9 cellular contexts compared by ENCODE assay signal in genomic region chr10:72322280-72323058, GRCh38. TPM values are rescaled to one million over a fixed set of nuclear protein-coding genes. Genes with fewer than 3 reads are reported as not detected.
DNase-seq lines count a peak whose midpoint lies in the region; ATAC-seq and TF ChIP-seq lines count a peak whose summit lies in the region.
"Had no signal": no experiment of that assay in that cellular context is flagged by ENCODE, and none has a peak within 500 bp of the region (broad histone marks: within the 10 kb centered on the region; RNA-seq: fewer than 3 reads in every experiment).

No MANE protein-coding gene starts in this region.

- CTCF ChIA-PET in A673 (lab: Charles Lee) (no interaction called here), OCI-LY7 (lab: Charles Lee; ENCODE audit: unreplicated experiment) (interaction anchor here (0.6 to 2.4 kb wide), 6 partner anchors 11 to 64 kb away, joined by 3 to 7 read pairs (median 4); partner anchors contain the start of gene DDIT4)

- H3K4me3 ChIP-seq in A673 (ENCODE audit: low read depth, low read length, poor library complexity, severe bottlenecking): no peak overlapping the region
- H3K4me3 ChIP-seq in OCI-LY7 (ENCODE audit: low read depth, low read length, poor library complexity, severe bottlenecking): no peak overlapping the region
- no peak overlapping the region for H3K4me3 ChIP-seq in HAP-1

- ATAC-seq in HG03521 (IDR thresholded peaks at IDR 0.05; ENCODE audit: unreplicated experiment): no peak

- H3K27me3 ChIP-seq in A673 (replicated peaks; ENCODE audit: insufficient read depth, low read depth, low read length, poor library complexity) (no peaks in the 10 kb centered on the region), HAP-1 (ENCODE audit: low read depth) (no peaks in the 10 kb centered on the region)

- TF ChIP-seq CTCF in A673 (conservative IDR thresholded peaks at IDR 0.05; ENCODE audit: low read depth, low read length) (no peak), OCI-LY7 (conservative IDR thresholded peaks at IDR 0.05; ENCODE audit: low read length) (no peak)

- H4K20me1 ChIP-seq in OCI-LY7 (ENCODE audit: insufficient read depth, low read length): no peaks in the 10 kb centered on the region

- H3K27ac ChIP-seq in A673 (ENCODE audit: low read depth, low read length, poor library complexity, severe bottlenecking): peak overlapping the region; percentile 96
- H3K27ac ChIP-seq in OCI-LY7 (ENCODE audit: low read depth, low read length, poor library complexity, severe bottlenecking): peak overlapping the region; percentile 97

- no peaks in the 10 kb centered on the region for H3K9me2 ChIP-seq in OCI-LY7 (ENCODE audit: insufficient read depth, low read length)

- H3K9me3 ChIP-seq in A673 (ENCODE audit: low read depth, low read length, poor library complexity, severe bottlenecking) (no peaks in the 10 kb centered on the region), OCI-LY7 (ENCODE audit: low read length) (no peaks in the 10 kb centered on the region), HAP-1 (no peaks in the 10 kb centered on the region)

- H3K27ac Mint-ChIP-seq in activated T-helper 1 cell treated with anti-CD3 and anti-CD28 coated beads, Interleukin-12 subunit alpha, Interleukin-12 subunit beta, Interleukin-2, Interleukin-4 antibody, amounts not matched to agents 30 ng/mL and 10 ng/mL and 1 ng/mL, durations not matched to agents 14 hours and 24 hours and 36 hours: peak overlapping the region; percentile 98

- in situ Hi-C loops in HAP-1 (cut with MboI; ENCODE audit: low sequenced_read_pairs): no loop called here

- H3K9me3 Mint-ChIP-seq in activated T-helper 1 cell treated with anti-CD3 and anti-CD28 coated beads, Interleukin-12 subunit alpha, Interleukin-12 subunit beta, Interleukin-2, Interleukin-4 antibody, amounts not matched to agents 30 ng/mL and 10 ng/mL and 1 ng/mL, durations not matched to agents 14 hours and 24 hours and 36 hours: no peaks in the 10 kb centered on the region

- H3K36me3 ChIP-seq in A673 (ENCODE audit: insufficient read depth, low read length, poor library complexity, severe bottlenecking) (no peaks in the 10 kb centered on the region), OCI-LY7 (ENCODE audit: insufficient read depth, low read length) (no peaks in the 10 kb centered on the region), HAP-1 (replicated peaks) (no peaks in the 10 kb centered on the region)

- POLR2A ChIA-PET in A673 (lab: Charles Lee; ENCODE audit: low non-redundant PET) (interaction anchor here (0.5 to 1.2 kb wide), 2 partner anchors 49 to 778 kb away, joined by 3 to 9 read pairs; no protein-coding TSS in a partner anchor), OCI-LY7 (lab: Charles Lee) (interaction anchor here (0.6 to 6.4 kb wide), 14 partner anchors 7 to 233 kb away, joined by 3 to 91 read pairs (median 5); partner anchors contain the start of gene DDIT4)

- H3K36me3 Mint-ChIP-seq in activated T-helper 1 cell treated with anti-CD3 and anti-CD28 coated beads, Interleukin-12 subunit alpha, Interleukin-12 subunit beta, Interleukin-2, Interleukin-4 antibody, amounts not matched to agents 30 ng/mL and 10 ng/mL and 1 ng/mL, durations not matched to agents 14 hours and 24 hours and 36 hours (ENCODE audit: low read depth): peaks cover 6% of the 10 kb centered on the region

- no peak for DNase-seq in A673 (ENCODE audit: low spot score)
- no peak for DNase-seq in OCI-LY7 (ENCODE audit: low spot score)
- DNase-seq in activated T-helper 1 cell treated with anti-CD3 and anti-CD28 coated beads, Interleukin-12 subunit alpha, Interleukin-12 subunit beta, Interleukin-2, Interleukin-4 antibody, amounts not matched to agents 30 ng/mL and 10 ng/mL and 1 ng/mL, durations not matched to agents 14 hours and 24 hours and 36 hours (ENCODE audit: low spot score): no peak
- DNase-seq in medulla oblongata (ENCODE audit: extremely low spot score): peak; percentile 1
- DNase-seq in NCI-H748 treated with DMSO at 0.1 percent for 48 hours (lab: John Stamatoyannopoulos, UW): no peak
- no peak for DNase-seq in NCI-H1092 treated with DMSO at 0.1 percent for 48 hours (lab: John Stamatoyannopoulos, UW)
- DNase-seq in HAP-1 (ENCODE audit: low spot score in 2 of 2): no peak
- DNase-seq: KBM-7 had no signal

- intact Hi-C loops in A673 (cut with micrococcal nuclease; ENCODE audit: unreplicated experiment): loop anchor here (5.0 to 10.0 kb wide), 2 partner anchors 50 to 98 kb away; partner anchors contain the start of gene DDIT4
- intact Hi-C loops in OCI-LY7 (cut with micrococcal nuclease; ENCODE audit: unreplicated experiment): no loop called here
- intact Hi-C loops in activated T-helper 1 cell treated with anti-CD3 and anti-CD28 coated beads, Interleukin-12 subunit alpha, Interleukin-12 subunit beta, Interleukin-2, Interleukin-4 antibody, amounts not matched to agents 30 ng/mL and 10 ng/mL and 1 ng/mL, durations not matched to agents 14 hours and 24 hours and 36 hours (cut with micrococcal nuclease): no loop called here

- peak overlapping the region; percentile 72 for H3K4me3 Mint-ChIP-seq in activated T-helper 1 cell treated with anti-CD3 and anti-CD28 coated beads, Interleukin-12 subunit alpha, Interleukin-12 subunit beta, Interleukin-2, Interleukin-4 antibody, amounts not matched to agents 30 ng/mL and 10 ng/mL and 1 ng/mL, durations not matched to agents 14 hours and 24 hours and 36 hours

- no TSS peak for BruUV-seq in A673 (replicated peaks; lab: Mats Ljungman, UMichigan)
- no TSS peak for BruUV-seq in OCI-LY7 (replicated peaks; lab: Mats Ljungman, UMichigan)

- peak overlapping the region; percentile 82 for H3K4me2 ChIP-seq in OCI-LY7 (ENCODE audit: low read length)

- H2AFZ ChIP-seq in OCI-LY7 (ENCODE audit: low read length): peak overlapping the region; percentile 5; the same call in 1 of the 2 replicates

- H3K27me3 Mint-ChIP-seq in activated T-helper 1 cell treated with anti-CD3 and anti-CD28 coated beads, Interleukin-12 subunit alpha, Interleukin-12 subunit beta, Interleukin-2, Interleukin-4 antibody, amounts not matched to agents 30 ng/mL and 10 ng/mL and 1 ng/mL, durations not matched to agents 14 hours and 24 hours and 36 hours (ENCODE audit: insufficient read depth): no peaks in the 10 kb centered on the region

- H3K79me2 ChIP-seq in OCI-LY7 (ENCODE audit: insufficient read depth, low read depth, low read length): no peaks in the 10 kb centered on the region

- peaks cover 59% of the 10 kb centered on the region for H3K4me1 Mint-ChIP-seq in activated T-helper 1 cell treated with anti-CD3 and anti-CD28 coated beads, Interleukin-12 subunit alpha, Interleukin-12 subunit beta, Interleukin-2, Interleukin-4 antibody, amounts not matched to agents 30 ng/mL and 10 ng/mL and 1 ng/mL, durations not matched to agents 14 hours and 24 hours and 36 hours (ENCODE audit: low read depth)

- H3K4me1 ChIP-seq in A673 (ENCODE audit: insufficient read depth, low read length, poor library complexity, severe bottlenecking): peaks cover 46% of the 10 kb centered on the region
- H3K4me1 ChIP-seq in OCI-LY7 (ENCODE audit: insufficient read depth, low read length, poor library complexity, severe bottlenecking): peaks cover 64% of the 10 kb centered on the region
- H3K4me1 ChIP-seq in HAP-1: peaks cover 9% of the 10 kb centered on the region

RNA-seq across cellular contexts. Expression of gene DNAJB12, which starts 32.2 kb away (rescaled TPM):
- total RNA-seq in A673 (2021) (29.5 and 31.2 TPM in 2 replicates), OCI-LY7 (2022) (26.5 and 28.3 TPM in 2 replicates)
- 22.8 and 27.4 TPM in 2 replicates for total RNA-seq in OCI-LY7 (2014; rRNA removed; shearing (Covaris generic))
- 32.4 and 38.0 TPM in 2 replicates for total RNA-seq in activated T-helper 1 cell treated with anti-CD3 and anti-CD28 coated beads, Interleukin-12 subunit alpha, Interleukin-12 subunit beta, Interleukin-2, Interleukin-4 antibody, amounts not matched to agents 30 ng/mL and 10 ng/mL and 1 ng/mL, durations not matched to agents 14 hours and 24 hours and 36 hours

RNA-seq across cellular contexts. Expression of gene DDIT4, which starts 48.7 kb away (rescaled TPM):
- total RNA-seq in A673 (2021): 20.7 and 39.6 TPM in 2 replicates
- 102 and 105 TPM in 2 replicates for total RNA-seq in OCI-LY7 (2014; rRNA removed; shearing (Covaris generic))
- 32.8 and 91.8 TPM in 2 replicates for total RNA-seq in OCI-LY7 (2022)
- total RNA-seq in activated T-helper 1 cell treated with anti-CD3 and anti-CD28 coated beads, Interleukin-12 subunit alpha, Interleukin-12 subunit beta, Interleukin-2, Interleukin-4 antibody, amounts not matched to agents 30 ng/mL and 10 ng/mL and 1 ng/mL, durations not matched to agents 14 hours and 24 hours and 36 hours: 178 and 183 TPM in 2 replicates
